Comparison of ENCODE assay signal across 17 cellular contexts in genomic region chr10:66167816-66168215, GRCh38.
A peak's percentile ranks its signal among the peaks of the same experiment; 100 is the strongest.
DNase-seq lines count a peak whose midpoint lies in the region; TF ChIP-seq lines count a peak whose summit lies in the region.
"Had no signal": no experiment of that assay in that cellular context is flagged by ENCODE, and none has a peak within 500 bp of the region (broad histone marks: within the 10 kb centered on the region; RNA-seq: fewer than 3 reads in every experiment).

No MANE protein-coding gene starts in this region.

- H3K27me3 ChIP-seq in kidney epithelial cell (ENCODE audit: control insufficient read depth, insufficient read depth, low read length) (no peaks in the 10 kb centered on the region), ovary (no peaks in the 10 kb centered on the region)
- H3K27me3 ChIP-seq: suprapubic skin had no signal

- no peak for TF ChIP-seq EP300 in ovary (IDR thresholded peaks at IDR 0.05)

- WGBS in ovary, 3 donors, result 70 to 88% (median 82%) methylated on average over 1 of the region's 1 CpG

- no peak overlapping the region for H3K27ac ChIP-seq in ovary
- H3K27ac ChIP-seq: epithelial cell of prostate, suprapubic skin had no signal

- H3K4me3 ChIP-seq in kidney epithelial cell (ENCODE audit: low read depth, low read length), result no peak overlapping the region
- no peak overlapping the region for H3K4me3 ChIP-seq in ovary
- H3K4me3 ChIP-seq: suprapubic skin had no signal

- TF ChIP-seq CTCF in kidney epithelial cell (IDR thresholded peaks at IDR 0.05; ENCODE audit: insufficient read depth, low read length, poor library complexity, severe bottlenecking) (no peak), ovary (IDR thresholded peaks at IDR 0.05) (no peak)

- no peaks in the 10 kb centered on the region for H3K4me1 ChIP-seq in ovary (ENCODE audit: insufficient read depth)
- H3K4me1 ChIP-seq: suprapubic skin had no signal

- TF ChIP-seq POLR2A in erythroblast (IDR thresholded peaks at IDR 0.05; ENCODE audit: low read length) (no peak), ovary (IDR thresholded peaks at IDR 0.05) (no peak)

- intact Hi-C loops in ovary (cut with DNase I), result no loop called here

- DNase-seq in EL (peak; percentile 7), M059J (ENCODE audit: low read depth) (peak; percentile 1), astrocyte of the hippocampus (ENCODE audit: low read depth, low spot score) (peak; percentile 60), kidney epithelial cell (ENCODE audit: low read depth) (peak; percentile 81), NCI-H226 (no peak), NCI-H2196 (lab: John Stamatoyannopoulos, UW; ENCODE audit: unreplicated experiment) (no peak), erythroblast (lab: John Stamatoyannopoulos, UW) (no peak), ovary (no peak)
- DNase-seq: activated CD8-positive, alpha-beta memory T cell treated with anti-CD3 and anti-CD28 coated beads, Interleukin-2, amount 10 ng/mL, durations not matched to agents 7 days and 5 days; CD8-positive, alpha-beta T cell; DND-41; NCI-H1417 treated with DMSO at 0.1 percent for 48 hours; NCI-H774; retina; T1000 had no signal

- no peaks in the 10 kb centered on the region for H3K9me3 ChIP-seq in ovary
- H3K9me3 ChIP-seq: suprapubic skin had no signal

- H3K36me3 ChIP-seq in kidney epithelial cell (ENCODE audit: control insufficient read depth, insufficient read depth, low read length), result no peaks in the 10 kb centered on the region
- H3K36me3 ChIP-seq in ovary, result no peaks in the 10 kb centered on the region
- H3K36me3 ChIP-seq: suprapubic skin had no signal

Comparison
In these comparisons a context has a peak if more than half of its experiments do, and no peak if none do; other contexts are left out.
1. DNase-seq: peak in EL (single experiment), M059J (single experiment), astrocyte of the hippocampus (single experiment) and kidney epithelial cell (single experiment); none in NCI-H226 (single experiment), NCI-H2196 (single experiment), erythroblast (0 of 2) and ovary (0 of 5).